Comparison of ENCODE assay signal across 1 cellular context in the genomic region with DNA sequence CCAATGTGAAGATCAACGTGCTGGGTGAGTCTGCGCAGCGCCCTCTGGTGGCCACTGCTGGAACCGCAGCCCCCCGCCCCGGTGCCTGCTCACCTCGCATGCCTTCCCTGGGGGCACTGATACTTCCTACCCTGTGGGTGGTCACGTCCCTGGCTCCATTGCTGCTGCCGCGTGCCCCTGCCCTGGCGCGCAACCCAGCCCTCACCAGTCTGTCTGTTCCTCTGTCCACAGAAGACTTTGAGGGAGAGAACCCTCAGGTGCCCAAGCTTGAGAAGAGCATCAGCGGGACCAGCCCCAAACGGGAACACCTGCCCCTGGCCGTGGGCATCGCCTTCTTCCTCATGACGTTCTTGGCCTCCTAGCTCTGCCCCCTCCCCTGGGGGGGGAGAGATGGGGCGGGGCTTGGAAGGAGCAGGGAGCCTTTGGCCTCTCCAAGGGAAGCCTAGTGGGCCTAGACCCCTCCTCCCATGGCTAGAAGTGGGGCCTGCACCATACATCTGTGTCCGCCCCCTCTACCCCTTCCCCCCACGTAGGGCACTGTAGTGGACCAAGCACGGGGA.
TF ChIP-seq lines count a peak whose summit lies in the region.

No MANE protein-coding gene starts in this region.

TF ChIP-seq in IMR-90, 13 proteins besides CTCF, POLR2A, EP300 and RAD21:
- TF ChIP-seq RCOR1 (IDR thresholded peaks at IDR 0.05; ENCODE audit: insufficient replicate concordance, low read length) (no peak), SMC3 (IDR thresholded peaks at IDR 0.05; ENCODE audit: low read depth, low read length) (peak; percentile 40; the same call in 1 of the 2 replicates), MAZ (IDR thresholded peaks at IDR 0.05; ENCODE audit: borderline replicate concordance, low read depth, low read length) (peak; percentile 62; the same call in 1 of the 2 replicates)
TF ChIP-seq in IMR-90: peak in this region for 2.
